ENCODE assay signal across 1 cellular context in genomic region chr19:24052811-24053210, GRCh38.
A peak's percentile ranks its signal among the peaks of the same experiment; 100 is the strongest.
TF ChIP-seq lines count a peak whose summit lies in the region.

No MANE protein-coding gene starts in this region.

TF ChIP-seq in HepG2, 621 proteins besides CTCF, POLR2A, EP300 and RAD21:
- no peak for TF ChIP-seq ZNF891 (CRISPR knock-in tag; IDR thresholded peaks at IDR 0.05)
- no peak for TF ChIP-seq E2F2 (CRISPR knock-in tag; IDR thresholded peaks at IDR 0.05; ENCODE audit: borderline replicate concordance)
- TF ChIP-seq CEBPB (IDR thresholded peaks at IDR 0.05; ENCODE audit: borderline replicate concordance, low read depth, low read length): peak; percentile 53
